In genomic region chr9:134710271-134710540, GRCh38 we compare ENCODE assay signal across 29 cellular contexts.
DNase-seq lines count a peak whose midpoint lies in the region; ATAC-seq and TF ChIP-seq lines count a peak whose summit lies in the region.
"Had no signal": no experiment of that assay in that cellular context is flagged by ENCODE, and none has a peak within 500 bp of the region (broad histone marks: within the 10 kb centered on the region; RNA-seq: fewer than 3 reads in every experiment).

No MANE protein-coding gene starts in this region.

- no peaks in the 10 kb centered on the region for H3K27me3 Mint-ChIP-seq in activated naive CD4-positive, alpha-beta T cell treated with anti-CD3 and anti-CD28 coated beads, Interleukin-2, amount 10 ng/mL, durations not matched to agents 7 days and 5 days
- peaks cover 6% of the 10 kb centered on the region for H3K27me3 Mint-ChIP-seq in endothelial cell (ENCODE audit: unreplicated experiment)

- H3K27ac Mint-ChIP-seq in activated naive CD4-positive, alpha-beta T cell treated with anti-CD3 and anti-CD28 coated beads, Interleukin-2, amount 10 ng/mL, durations not matched to agents 7 days and 5 days, result peak overlapping the region; percentile 54
- no peak overlapping the region for H3K27ac Mint-ChIP-seq in activated naive CD4-positive, alpha-beta T cell treated with anti-CD3 and anti-CD28 coated beads, Interleukin-2, amount 50 U/mL, for 72 hours
- H3K27ac Mint-ChIP-seq in endothelial cell (ENCODE audit: unreplicated experiment), result no peak overlapping the region
- H3K27ac Mint-ChIP-seq: CD14-positive monocyte, memory B cell had no signal

- TF ChIP-seq CTCF in coronary artery (IDR thresholded peaks at IDR 0.05) (no peak), transverse colon (IDR thresholded peaks at IDR 0.05) (no peak), endothelial cell (IDR thresholded peaks at IDR 0.05; ENCODE audit: unreplicated experiment) (no peak)

- peaks cover 18% of the 10 kb centered on the region for H3K9me3 Mint-ChIP-seq in activated naive CD4-positive, alpha-beta T cell treated with anti-CD3 and anti-CD28 coated beads, Interleukin-2, amount 10 ng/mL, durations not matched to agents 7 days and 5 days
- peaks cover 6 to 13% of the 10 kb centered on the region in 2 donors for H3K9me3 Mint-ChIP-seq in activated naive CD4-positive, alpha-beta T cell treated with anti-CD3 and anti-CD28 coated beads, Interleukin-2, amount 50 U/mL, for 72 hours
- no peaks in the 10 kb centered on the region for H3K9me3 Mint-ChIP-seq in endothelial cell (ENCODE audit: unreplicated experiment)

- no peak for TF ChIP-seq EP300 in transverse colon (IDR thresholded peaks at IDR 0.05; ENCODE audit: low read depth)

- intact Hi-C loops in transverse colon (cut with DNase I; ENCODE audit: low total_unique reads), result no loop called here

- H3K27me3 ChIP-seq in muscle layer of duodenum (ENCODE audit: low read depth, low read length) (no peaks in the 10 kb centered on the region), transverse colon (no peaks in the 10 kb centered on the region)
- H3K27me3 ChIP-seq: foreskin keratinocyte, MG63, upper lobe of left lung had no signal

- TF ChIP-seq POLR2A in transverse colon (IDR thresholded peaks at IDR 0.05), result no peak

- in situ Hi-C loops in transverse colon (cut with MboI; ENCODE audit: low pct_ligation_motif_present in 1 of 4, low pct_unique_long_range_greater_than_20kb in 1 of 4, low sequenced_read_pairs in 3 of 4), result no loop called here

- no peaks in the 10 kb centered on the region for H3K9me3 ChIP-seq in muscle layer of duodenum (ENCODE audit: control insufficient read depth in 1 of 2, low read length in 2 of 2)
- H3K9me3 ChIP-seq in transverse colon, result no peaks in the 10 kb centered on the region
- H3K9me3 ChIP-seq: MG63, upper lobe of left lung had no signal

- H3K27ac ChIP-seq in coronary artery, result peak overlapping the region; percentile 2 to 91
- peak overlapping the region; percentile 39 for H3K27ac ChIP-seq in muscle layer of duodenum (ENCODE audit: low read length)
- peak overlapping the region; percentile 87 to 95 (median 89) for H3K27ac ChIP-seq in transverse colon
- H3K27ac ChIP-seq: 22Rv1, foreskin keratinocyte had no signal

- 53% methylated on average over 5 of the region's 8 CpGs; no CpG with 5 or more reads in 1 of the 2 donors for WGBS in transverse colon (ENCODE audit: low coverage in 1 of 2), 2 donors

- H3K4me3 ChIP-seq in coronary artery (peak overlapping the region; percentile 39), muscle layer of duodenum (ENCODE audit: low read depth in 1 of 2, low read length in 2 of 2) (peak overlapping the region in 1 of 2 donors; percentile 46), transverse colon (no peak overlapping the region)
- H3K4me3 ChIP-seq: K562, MG63, upper lobe of left lung had no signal

- H3K4me1 ChIP-seq in muscle layer of duodenum (ENCODE audit: control insufficient read depth in 1 of 2, insufficient read depth in 2 of 2, low read length in 2 of 2) (peaks cover 6 to 61% of the 10 kb centered on the region in 2 donors), transverse colon (peaks cover 38 to 55% (median 48%) of the 10 kb centered on the region in 4 donors)
- H3K4me1 ChIP-seq: foreskin keratinocyte had no signal

- ATAC-seq in activated naive CD4-positive, alpha-beta T cell treated with anti-CD3 and anti-CD28 coated beads, Interleukin-2, amount 50 U/mL, for 72 hours, result no peak
- ATAC-seq in GM21526 (IDR thresholded peaks at IDR 0.05; ENCODE audit: low FRiP score, unreplicated experiment), result no peak
- ATAC-seq: foreskin keratinocyte; K562; left colon; naive thymus-derived CD8-positive, alpha-beta T cell had no signal

- CTCF ChIA-PET in activated naive CD4-positive, alpha-beta T cell treated with anti-CD3 and anti-CD28 coated beads, Interleukin-2, amount 10 ng/mL, durations not matched to agents 7 days and 5 days (lab: Charles Lee), result no interaction called here

- no peak for DNase-seq in activated naive CD4-positive, alpha-beta T cell treated with anti-CD3 and anti-CD28 coated beads, Interleukin-2, amount 10 ng/mL, durations not matched to agents 7 days and 5 days
- DNase-seq in activated naive CD4-positive, alpha-beta T cell treated with anti-CD3 and anti-CD28 coated beads, Interleukin-2, amount 50 U/mL, for 72 hours (ENCODE audit: low spot score in 2 of 2), result no peak
- DNase-seq in coronary artery (ENCODE audit: low spot score) (no peak), transverse colon (no peak), OCI-M1 (lab: John Stamatoyannopoulos, UW) (no peak), endothelial cell (ENCODE audit: low spot score) (no peak)
- DNase-seq: activated CD4-positive, alpha-beta T cell treated with anti-CD3 and anti-CD28 coated beads for 4 hours; activated effector memory CD4-positive, alpha-beta T cell treated with Interleukin-2 at 50 U/mL for 16 hours; Calu3; DMS79 treated with DMSO at 0.1 percent for 48 hours; effector CD4-positive, alpha-beta T cell; erythroblast; foreskin keratinocyte; GF-D8; H7; left colon; naive thymus-derived CD8-positive, alpha-beta T cell; NCI-H2081 treated with DMSO at 0.1 percent for 48 hours; NCI-H345; NCI-H774; occipital lobe had no signal

- H3K4me3 Mint-ChIP-seq in activated naive CD4-positive, alpha-beta T cell treated with anti-CD3 and anti-CD28 coated beads, Interleukin-2, amount 10 ng/mL, durations not matched to agents 7 days and 5 days, result no peak overlapping the region
- H3K4me3 Mint-ChIP-seq in endothelial cell (ENCODE audit: unreplicated experiment), result no peak overlapping the region
- H3K4me3 Mint-ChIP-seq: CD14-positive monocyte; memory B cell; naive thymus-derived CD8-positive, alpha-beta T cell had no signal

- no peaks in the 10 kb centered on the region for H3K4me1 Mint-ChIP-seq in activated naive CD4-positive, alpha-beta T cell treated with anti-CD3 and anti-CD28 coated beads, Interleukin-2, amount 10 ng/mL, durations not matched to agents 7 days and 5 days
- H3K4me1 Mint-ChIP-seq in endothelial cell (ENCODE audit: unreplicated experiment), result peaks cover 2% of the 10 kb centered on the region
- H3K4me1 Mint-ChIP-seq: CD14-positive monocyte had no signal

- H3K36me3 ChIP-seq in muscle layer of duodenum (ENCODE audit: control insufficient read depth in 1 of 2, insufficient read depth in 2 of 2, low read length in 2 of 2), result no peaks in the 10 kb centered on the region
- no peaks in the 10 kb centered on the region for H3K36me3 ChIP-seq in transverse colon
- H3K36me3 ChIP-seq: upper lobe of left lung had no signal

- peaks cover 1% of the 10 kb centered on the region for H3K36me3 Mint-ChIP-seq in activated naive CD4-positive, alpha-beta T cell treated with anti-CD3 and anti-CD28 coated beads, Interleukin-2, amount 10 ng/mL, durations not matched to agents 7 days and 5 days
- H3K36me3 Mint-ChIP-seq in activated naive CD4-positive, alpha-beta T cell treated with anti-CD3 and anti-CD28 coated beads, Interleukin-2, amount 50 U/mL, for 72 hours, result no peaks in the 10 kb centered on the region
- H3K36me3 Mint-ChIP-seq in endothelial cell (ENCODE audit: low read depth, unreplicated experiment), result peaks cover 17% of the 10 kb centered on the region
- H3K36me3 Mint-ChIP-seq: CD14-positive monocyte; memory B cell; naive thymus-derived CD8-positive, alpha-beta T cell had no signal

Comparison
In these comparisons a context has a peak if more than half of its experiments do, and no peak if none do; other contexts are left out.
1. H3K27ac ChIP-seq: peak in every context shown above with its lines; median percentile 89 in transverse colon; 46 in coronary artery; 39 in muscle layer of duodenum.